12 cellular contexts compared by ENCODE assay signal in the genomic region with DNA sequence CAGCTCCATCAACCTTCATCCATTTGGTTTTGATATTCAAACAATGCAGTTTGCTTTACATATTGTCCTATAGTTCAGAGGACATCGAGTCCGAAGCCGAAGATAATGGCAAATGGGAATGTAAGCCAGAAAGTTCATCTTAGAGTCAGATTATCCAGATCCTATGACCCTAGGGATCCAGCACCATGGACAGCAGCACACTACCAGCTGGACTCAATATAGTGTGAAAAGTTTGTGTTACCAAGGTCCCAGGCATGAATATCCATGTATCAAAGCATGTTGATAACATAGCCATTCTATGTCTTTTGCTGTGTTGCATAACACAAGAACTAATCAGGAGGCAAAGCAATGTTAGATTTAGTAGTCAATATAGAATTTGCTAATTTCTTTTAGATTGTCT. TPM values are rescaled to one million over a fixed set of nuclear protein-coding genes. Genes with fewer than 3 reads are reported as not detected.
DNase-seq lines count a peak whose midpoint lies in the region; ATAC-seq and TF ChIP-seq lines count a peak whose summit lies in the region.
"Had no signal": no experiment of that assay in that cellular context is flagged by ENCODE, and none has a peak within 500 bp of the region (broad histone marks: within the 10 kb centered on the region; RNA-seq: fewer than 3 reads in every experiment).

No MANE protein-coding gene starts in this region.

- no peaks in the 10 kb centered on the region for H3K4me1 Mint-ChIP-seq in MCF 10A (ENCODE audit: insufficient read depth, unreplicated experiment)
- no peaks in the 10 kb centered on the region for H3K4me1 Mint-ChIP-seq in chondrocyte (ENCODE audit: low read depth)
- H3K4me1 Mint-ChIP-seq: activated T-helper 17 cell treated with anti-CD3 and anti-CD28 coated beads, Interleukin-2, amount 50 U/mL, for 72 hours; CD4-positive, CD25-positive, alpha-beta regulatory T cell had no signal

- POLR2A ChIA-PET in MCF 10A (lab: Yijun Ruan, JAX) (no interaction called here), RWPE1 (lab: Yijun Ruan, JAX; ENCODE audit: low non-redundant PET) (no interaction called here)

- no peak for TF ChIP-seq EP300 in esophagus muscularis mucosa (IDR thresholded peaks at IDR 0.05)

- TF ChIP-seq POLR2A in breast epithelium (IDR thresholded peaks at IDR 0.05): no peak
- TF ChIP-seq POLR2A in esophagus muscularis mucosa (IDR thresholded peaks at IDR 0.05; ENCODE audit: low read depth): no peak

- H3K9me3 Mint-ChIP-seq in MCF 10A (ENCODE audit: unreplicated experiment): no peaks in the 10 kb centered on the region
- H3K9me3 Mint-ChIP-seq in chondrocyte (ENCODE audit: low read depth): no peaks in the 10 kb centered on the region
- H3K9me3 Mint-ChIP-seq: activated T-helper 17 cell treated with anti-CD3 and anti-CD28 coated beads, Interleukin-2, amount 50 U/mL, for 72 hours; stimulated activated naive CD8-positive, alpha-beta T cell treated with anti-CD3 and anti-CD28 coated beads, Interleukin-15, Interleukin-2, amounts not matched to agents 100 ng/mL and 50 ng/mL, for 24 hours had no signal

- intact Hi-C loops in MCF 10A (cut with micrococcal nuclease): no loop called here
- intact Hi-C loops in breast epithelium (cut with DNase I; ENCODE audit: low total_unique reads): no loop called here
- intact Hi-C loops in esophagus muscularis mucosa (cut with DNase I): no loop called here

- ATAC-seq in GM21717 (IDR thresholded peaks at IDR 0.05; ENCODE audit: unreplicated experiment): no peak
- ATAC-seq in HG03196 (IDR thresholded peaks at IDR 0.05; ENCODE audit: unreplicated experiment): no peak
- ATAC-seq: activated T-helper 17 cell treated with anti-CD3 and anti-CD28 coated beads, Interleukin-2, amount 50 U/mL, for 72 hours had no signal

- H3K36me3 ChIP-seq in breast epithelium (no peaks in the 10 kb centered on the region), esophagus muscularis mucosa (no peaks in the 10 kb centered on the region)

- no peaks in the 10 kb centered on the region for H3K4me1 ChIP-seq in breast epithelium
- no peaks in the 10 kb centered on the region for H3K4me1 ChIP-seq in esophagus muscularis mucosa

- H3K4me3 ChIP-seq in breast epithelium: no peak overlapping the region
- H3K4me3 ChIP-seq in esophagus muscularis mucosa: no peak overlapping the region

- H3K27ac Mint-ChIP-seq in MCF 10A (ENCODE audit: low read depth, unreplicated experiment) (no peak overlapping the region), chondrocyte (ENCODE audit: unreplicated experiment) (no peak overlapping the region)
- H3K27ac Mint-ChIP-seq: activated T-helper 17 cell treated with anti-CD3 and anti-CD28 coated beads, Interleukin-2, amount 50 U/mL, for 72 hours; CD4-positive, CD25-positive, alpha-beta regulatory T cell; stimulated activated naive CD8-positive, alpha-beta T cell treated with anti-CD3 and anti-CD28 coated beads, Interleukin-15, Interleukin-2, amounts not matched to agents 100 ng/mL and 50 ng/mL, for 24 hours had no signal

- BruUV-seq in MCF 10A (replicated peaks; lab: Mats Ljungman, UMichigan): no TSS peak

- TF ChIP-seq CTCF in MCF 10A (IDR thresholded peaks at IDR 0.05; ENCODE audit: unreplicated experiment) (no peak), breast epithelium (IDR thresholded peaks at IDR 0.05) (no peak), RWPE1 (conservative IDR thresholded peaks at IDR 0.05; ENCODE audit: low read depth) (no peak), esophagus muscularis mucosa (IDR thresholded peaks at IDR 0.05) (no peak), chondrocyte (IDR thresholded peaks at IDR 0.05) (no peak)

- H3K9me3 ChIP-seq in breast epithelium: no peaks in the 10 kb centered on the region
- no peaks in the 10 kb centered on the region for H3K9me3 ChIP-seq in esophagus muscularis mucosa

- no peak overlapping the region for H3K27ac ChIP-seq in breast epithelium
- no peak overlapping the region for H3K27ac ChIP-seq in RWPE1
- no peak overlapping the region for H3K27ac ChIP-seq in esophagus muscularis mucosa (replicated peaks in 1 of 4)

- no peak overlapping the region for H3K4me3 Mint-ChIP-seq in MCF 10A (ENCODE audit: unreplicated experiment)
- H3K4me3 Mint-ChIP-seq in chondrocyte (ENCODE audit: unreplicated experiment): no peak overlapping the region
- H3K4me3 Mint-ChIP-seq: activated T-helper 17 cell treated with anti-CD3 and anti-CD28 coated beads, Interleukin-2, amount 50 U/mL, for 72 hours; CD4-positive, CD25-positive, alpha-beta regulatory T cell; stimulated activated naive CD8-positive, alpha-beta T cell treated with anti-CD3 and anti-CD28 coated beads, Interleukin-15, Interleukin-2, amounts not matched to agents 100 ng/mL and 50 ng/mL, for 24 hours had no signal

- H3K27me3 Mint-ChIP-seq in MCF 10A (ENCODE audit: insufficient read depth, unreplicated experiment) (peaks cover 81% of the 10 kb centered on the region), chondrocyte (ENCODE audit: low read depth) (peaks cover 50% of the 10 kb centered on the region)

- H3K27me3 ChIP-seq in breast epithelium: no peaks in the 10 kb centered on the region
- peaks cover 0 to 3% (median 0%) of the 10 kb centered on the region in 4 donors for H3K27me3 ChIP-seq in esophagus muscularis mucosa

- 62% methylated on average over 3 of the region's 3 CpGs for WGBS in esophagus muscularis mucosa

- peak; percentile 72 for DNase-seq in MCF 10A (ENCODE audit: unreplicated experiment)
- DNase-seq in breast epithelium (ENCODE audit: low spot score in 2 of 2): no peak
- peak; percentile 57 for DNase-seq in RWPE1 (ENCODE audit: low spot score)
- DNase-seq in esophagus muscularis mucosa (ENCODE audit: extremely low spot score): peak; percentile 39
- DNase-seq in stimulated activated CD8-positive, alpha-beta memory T cell treated with anti-CD3 and anti-CD28 coated beads, Interleukin-4, amount 100 ng/mL, for 48 hours: peak; percentile 35
- no peak for DNase-seq in chondrocyte (ENCODE audit: low spot score)

- CTCF ChIA-PET in MCF 10A (lab: Yijun Ruan, JAX) (interaction anchor here (0.5 kb wide), 1 partner anchor 389 kb away, joined by 5 read pairs; no protein-coding TSS in a partner anchor), RWPE1 (lab: Yijun Ruan, JAX) (no interaction called here)

- H3K36me3 Mint-ChIP-seq in MCF 10A (ENCODE audit: insufficient read depth, unreplicated experiment) (no peaks in the 10 kb centered on the region), chondrocyte (ENCODE audit: low read depth) (no peaks in the 10 kb centered on the region)
- H3K36me3 Mint-ChIP-seq: CD4-positive, CD25-positive, alpha-beta regulatory T cell had no signal

RNA-seq across cellular contexts. Expression of gene FSTL4, which starts 46.3 kb away (rescaled TPM):
- total RNA-seq in MCF 10A (2022): 0.12 TPM in 1 of 2 replicates, not detected in the other
- total RNA-seq in breast epithelium: under 1 TPM; 0.16 to 0.98 (median 0.88) TPM
- total RNA-seq in esophagus muscularis mucosa: under 1 TPM in 3 of 4 donors, not detected in 1; 0.33 to 0.78 (median 0.34) TPM
- total RNA-seq in chondrocyte: 0.07 to 0.49 TPM in 2 of 3 replicates, not detected in the other
- total RNA-seq: pulmonary artery endothelial cell had no signal

Comparison
In these comparisons a context has a peak if more than half of its experiments do, and no peak if none do; other contexts are left out.
1. DNase-seq: peak in MCF 10A (single experiment), RWPE1 (single experiment), esophagus muscularis mucosa (single experiment) and stimulated activated CD8-positive, alpha-beta memory T cell treated with anti-CD3 and anti-CD28 coated beads, Interleukin-4, amount 100 ng/mL, for 48 hours (single experiment); none in breast epithelium (0 of 2) and chondrocyte (single experiment).